ENCODE assay signal across 10 cellular contexts in the genomic region with DNA sequence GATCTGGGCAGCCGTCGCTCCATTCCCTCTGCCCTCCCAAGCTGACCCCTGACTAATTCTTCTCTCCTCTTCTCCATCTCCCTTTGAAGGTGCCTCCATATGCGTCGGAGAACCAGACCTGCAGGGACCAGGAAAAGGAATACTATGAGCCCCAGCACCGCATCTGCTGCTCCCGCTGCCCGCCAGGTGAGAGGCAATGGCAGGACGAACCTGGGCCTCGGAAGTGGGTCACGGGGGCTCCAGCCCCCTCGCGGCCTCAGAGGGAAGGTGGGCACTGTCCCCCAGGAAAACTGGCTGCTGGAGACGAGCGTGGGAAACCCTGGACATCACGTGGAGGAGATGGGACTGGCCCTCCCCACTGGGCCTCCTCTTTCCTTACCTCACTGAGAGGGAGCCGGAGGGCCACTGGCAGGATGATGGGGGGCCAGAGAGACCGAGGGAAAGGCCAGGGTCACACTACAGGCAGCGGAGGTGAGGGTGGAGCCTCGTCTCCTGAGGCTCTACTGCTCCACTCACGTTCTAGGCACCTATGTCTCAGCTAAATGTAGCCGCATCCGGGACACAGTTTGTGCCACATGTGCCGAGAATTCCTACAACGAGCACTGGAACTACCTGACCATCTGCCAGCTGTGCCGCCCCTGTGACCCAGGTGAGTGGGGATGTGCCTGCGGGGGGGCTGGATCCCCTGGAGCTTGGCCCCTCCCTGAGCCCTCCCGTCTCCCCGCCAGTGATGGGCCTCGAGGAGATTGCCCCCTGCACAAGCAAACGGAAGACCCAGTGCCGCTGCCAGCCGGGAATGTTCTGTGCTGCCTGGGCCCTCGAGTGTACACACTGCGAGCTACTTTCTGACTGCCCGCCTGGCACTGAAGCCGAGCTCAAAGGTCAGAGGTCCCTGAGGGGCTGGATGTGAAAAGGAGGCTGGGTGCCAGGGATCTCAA. TPM values are rescaled to one million over a fixed set of nuclear protein-coding genes. Genes with fewer than 3 reads are reported as not detected.
DNase-seq lines count a peak whose midpoint lies in the region; ATAC-seq, FAIRE-seq and TF ChIP-seq lines count a peak whose summit lies in the region.
"Had no signal": no experiment of that assay in that cellular context is flagged by ENCODE, and none has a peak within 500 bp of the region (broad histone marks: within the 10 kb centered on the region; RNA-seq: fewer than 3 reads in every experiment).

No MANE protein-coding gene starts in this region.

- no peak for TF ChIP-seq CTCF in BJ (IDR thresholded peaks at IDR 0.05; ENCODE audit: insufficient read depth, low read depth, low read length)
- no peak for TF ChIP-seq CTCF in RWPE1 (conservative IDR thresholded peaks at IDR 0.05; ENCODE audit: low read depth)
- no peak for TF ChIP-seq CTCF in fibroblast of the aortic adventitia (IDR thresholded peaks at IDR 0.05; ENCODE audit: insufficient read depth, low read length)
- TF ChIP-seq CTCF in pancreas (IDR thresholded peaks at IDR 0.05): no peak

- H3K9me3 ChIP-seq in pancreas: no peaks in the 10 kb centered on the region

- DNase-seq in BJ (ENCODE audit: low read depth) (no peak), RWPE1 (ENCODE audit: low spot score) (no peak), fibroblast of the aortic adventitia (ENCODE audit: low read depth) (no peak), pancreas (peak in 2 of 6 donors; percentile 53 to 74), amniotic stem cell (lab: John Stamatoyannopoulos, UW) (no peak), NOMO-1 (lab: John Stamatoyannopoulos, UW; ENCODE audit: unreplicated experiment in 2 of 2) (no peak)

- 12 to 18% methylated on average over 34 to 36 of the region's 36 CpGs for WGBS in pancreas, 2 donors

- H3K4me1 ChIP-seq in pancreas: peaks cover 4 to 18% (median 9%) of the 10 kb centered on the region in 3 donors

- ATAC-seq in pancreas (peak; percentile 17 to 42 (median 22)), HG02981 (IDR thresholded peaks at IDR 0.05; ENCODE audit: unreplicated experiment) (no peak), HG02973 (IDR thresholded peaks at IDR 0.05; ENCODE audit: unreplicated experiment) (no peak)

- H3K27me3 ChIP-seq in BJ (ENCODE audit: control insufficient read depth, insufficient read depth, low read length) (no peaks in the 10 kb centered on the region), pancreas (no peaks in the 10 kb centered on the region)

- peaks cover 23% of the 10 kb centered on the region for H3K36me3 ChIP-seq in BJ (ENCODE audit: control insufficient read depth, insufficient read depth, low read length)
- peaks cover 0 to 11% (median 5%) of the 10 kb centered on the region in 3 donors for H3K36me3 ChIP-seq in pancreas

- peak overlapping the region; percentile 88 for H3K27ac ChIP-seq in RWPE1
- peak overlapping the region; percentile 63 to 95 (median 84) for H3K27ac ChIP-seq in pancreas

- FAIRE-seq in pancreas (lab: Jason Lieb, UNC): no peak
- FAIRE-seq: G401.6 had no signal

- H3K4me3 ChIP-seq in BJ (ENCODE audit: low read depth, low read length): peak overlapping the region; percentile 82
- H3K4me3 ChIP-seq in fibroblast of the aortic adventitia (ENCODE audit: low read depth, low read length): peak overlapping the region; percentile 83
- H3K4me3 ChIP-seq in pancreas: peak overlapping the region; percentile 66 to 96 (median 90)

- intact Hi-C loops in pancreas (cut with DNase I): no loop called here

- POLR2A ChIA-PET in BJ (lab: Charles Lee): interaction anchor here (0.6 to 1.0 kb wide), 2 partner anchors 62 to 80 kb away, joined by 3 to 7 read pairs; no protein-coding TSS in a partner anchor
- POLR2A ChIA-PET in RWPE1 (lab: Yijun Ruan, JAX; ENCODE audit: low non-redundant PET): interaction anchor here (0.7 to 0.8 kb wide), 2 partner anchors 10 to 149 kb away, joined by 3 to 4 read pairs; a partner anchor contains a TSS

- CTCF ChIA-PET in BJ (lab: Yijun Ruan, JAX): interaction anchor here (0.7 to 2.0 kb wide), 2 partner anchors 48 to 80 kb away, joined by 3 to 8 read pairs; no protein-coding TSS in a partner anchor
- CTCF ChIA-PET in RWPE1 (lab: Yijun Ruan, JAX): interaction anchor here (0.6 kb wide), 1 partner anchor 14 kb away, joined by 3 read pairs; no protein-coding TSS in a partner anchor

RNA-seq across cellular contexts. Expression of a gene that starts 0.8 kb away (rescaled TPM):
- polyA plus RNA-seq in BJ (2011; rRNA removed) (23.4 and 67.2 TPM in 2 replicates), pancreas (10 to 100 TPM; 74.2 to 82.1 TPM)
- 20.7 and 23.3 TPM in 2 replicates for polyA minus RNA-seq in BJ (2011; rRNA and poly(A)+ RNA removed)
- total RNA-seq in fibroblast of the aortic adventitia (ENCODE audit: low replicate concordance) (71.8 and 93.7 TPM in 2 replicates), pancreas (10 to 100 TPM; 50.0 to 75.2 (median 61.3) TPM)

RNA-seq across cellular contexts. Expression of a gene that starts 9.4 kb away (rescaled TPM):
- polyA plus RNA-seq in BJ (2011; rRNA removed) (0.18 and 0.36 TPM in 2 replicates), pancreas (10 to 100 TPM; 42.7 to 87.8 TPM)
- polyA minus RNA-seq in BJ (2011; rRNA and poly(A)+ RNA removed): 0.57 TPM in 1 of 2 replicates, not detected in the other
- total RNA-seq in fibroblast of the aortic adventitia (ENCODE audit: low replicate concordance) (under 0.01 TPM in 1 of 2 replicates, not detected in the other), pancreas (10 to 100 TPM; 21.0 to 56.3 (median 37.8) TPM)

RNA-seq across cellular contexts. Expression of a gene that starts 42.9 kb away (rescaled TPM):
- polyA plus RNA-seq in BJ (2011; rRNA removed) (170 and 217 TPM in 2 replicates), pancreas (10 to 100 TPM; 34.2 to 43.6 TPM)
- 134 and 147 TPM in 2 replicates for polyA minus RNA-seq in BJ (2011; rRNA and poly(A)+ RNA removed)
- total RNA-seq in fibroblast of the aortic adventitia (ENCODE audit: low replicate concordance) (146 and 207 TPM in 2 replicates), pancreas (10 to 100 TPM; 23.5 to 68.1 (median 36.6) TPM)

RNA-seq across cellular contexts. Expression of a gene that starts 60.0 kb away (rescaled TPM):
- 0.15 TPM in 1 of 2 replicates, not detected in the other for polyA plus RNA-seq in BJ (2011; rRNA removed)
- not detected in 2 replicates for polyA minus RNA-seq in BJ (2011; rRNA and poly(A)+ RNA removed)
- total RNA-seq in fibroblast of the aortic adventitia (ENCODE audit: low replicate concordance): 0.18 TPM in 1 of 2 replicates, not detected in the other
- total RNA-seq in pancreas: under 1 TPM in 4 of 6 donors, not detected in 2; 0.21 to 0.81 (median 0.30) TPM
- under 1 TPM; 0.14 to 0.30 TPM for polyA plus RNA-seq in pancreas
- total RNA-seq: NCI-H460 had no signal

Comparison
In these comparisons a context has a peak if more than half of its experiments do, and no peak if none do; other contexts are left out.
1. ATAC-seq: peak in pancreas (4 of 4); none in HG02981 (single experiment) and HG02973 (single experiment).
2. RNA of a gene that starts 9.4 kb away (total RNA-seq): 21.0 to 56.3 TPM in pancreas; under 0.01 TPM in fibroblast of the aortic adventitia; every median in the first group is over 10 times any median in the second.
3. Peak in every context shown above with its lines, with median percentiles within 50 percentile points of each other: H3K4me3 ChIP-seq.